Comparison of ENCODE assay signal across 8 cellular contexts in genomic region chr1:170670751-170671628, GRCh38.
A peak's percentile ranks its signal among the peaks of the same experiment; 100 is the strongest.
DNase-seq lines count a peak whose midpoint lies in the region; ATAC-seq and FAIRE-seq lines count a peak whose summit lies in the region.

No MANE protein-coding gene starts in this region.

- DNase-seq in ecto neural progenitor cell (ENCODE audit: low spot score) (peak; percentile 85), midbrain (lab: John Stamatoyannopoulos, UW) (peak; percentile 54), ACHN (no peak), SIG-M5 (lab: John Stamatoyannopoulos, UW) (no peak)
- DNase-seq in stimulated activated naive CD4-positive, alpha-beta T cell treated with Interleukin-2 at 50 U/mL for 16 hours (lab: John Stamatoyannopoulos, UW) = no peak

- in situ Hi-C loops in ACHN (cut with HindIII; ENCODE audit: low pct_ligation_motif_present, low pct_unique_long_range_greater_than_20kb, low sequenced_read_pairs) = no loop called here

- ATAC-seq in HG02798 (IDR thresholded peaks at IDR 0.05; ENCODE audit: poor library complexity, unreplicated experiment) (peak; percentile 49), GM21717 (IDR thresholded peaks at IDR 0.05; ENCODE audit: unreplicated experiment) (no peak)

- peak; percentile 75 for FAIRE-seq in A204.1 (lab: Jason Lieb, UNC)

Comparison
In these comparisons a context has a peak if more than half of its experiments do, and no peak if none do; other contexts are left out.
1. DNase-seq: peak in ecto neural progenitor cell (single experiment) and midbrain (single experiment); none in ACHN (single experiment), SIG-M5 (single experiment) and stimulated activated naive CD4-positive, alpha-beta T cell treated with Interleukin-2 at 50 U/mL for 16 hours (single experiment).